8 cellular contexts compared by ENCODE assay signal in the genomic region with DNA sequence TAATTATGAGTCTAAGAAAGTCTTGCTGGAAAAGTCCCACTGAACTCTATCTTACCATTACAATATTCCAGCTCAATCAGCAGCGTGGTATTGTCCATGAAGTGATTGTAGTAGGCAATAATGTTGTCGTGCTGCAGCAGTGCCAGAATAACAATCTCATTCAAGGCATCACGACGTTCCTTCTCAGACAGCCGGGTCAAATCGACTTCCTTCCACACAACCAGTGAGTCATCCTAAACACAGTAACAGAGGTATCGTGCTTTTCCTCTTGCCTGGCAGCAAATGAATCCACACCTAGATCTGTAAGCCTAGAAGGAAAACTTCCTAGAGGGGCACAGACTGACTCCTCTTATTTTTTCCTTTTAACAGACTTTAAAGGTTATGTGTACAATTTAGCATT. TPM values are rescaled to one million over a fixed set of nuclear protein-coding genes. Genes with fewer than 3 reads are reported as not detected.
A peak's percentile ranks its signal among the peaks of the same experiment; 100 is the strongest.
DNase-seq lines count a peak whose midpoint lies in the region; ATAC-seq lines count a peak whose summit lies in the region.

No MANE protein-coding gene starts in this region.

- no peaks in the 10 kb centered on the region for H3K9me3 Mint-ChIP-seq in activated T-helper 2 cell treated with anti-CD3 and anti-CD28 coated beads, Interferon-gamma antibody, Interleukin-2, Interleukin-4, amounts not matched to agents 10 μg/mL and 5 μg/mL and 100 μg/mL, durations not matched to agents 14 hours and 24 hours and 36 hours
- H3K9me3 Mint-ChIP-seq in effector memory CD8-positive, alpha-beta T cell, result peaks cover 0 to 8% of the 10 kb centered on the region in 2 donors

- H3K36me3 ChIP-seq in ACC112 (ENCODE audit: insufficient read depth, low read length), result peaks cover 14% of the 10 kb centered on the region; the same call in 1 of the 2 replicates

- no peaks in the 10 kb centered on the region for H3K27me3 Mint-ChIP-seq in activated T-helper 2 cell treated with anti-CD3 and anti-CD28 coated beads, Interferon-gamma antibody, Interleukin-2, Interleukin-4, amounts not matched to agents 10 μg/mL and 5 μg/mL and 100 μg/mL, durations not matched to agents 14 hours and 24 hours and 36 hours (ENCODE audit: low read depth)
- no peaks in the 10 kb centered on the region for H3K27me3 Mint-ChIP-seq in effector memory CD8-positive, alpha-beta T cell

- intact Hi-C loops in activated T-helper 2 cell treated with anti-CD3 and anti-CD28 coated beads, Interferon-gamma antibody, Interleukin-2, Interleukin-4, amounts not matched to agents 10 μg/mL and 5 μg/mL and 100 μg/mL, durations not matched to agents 14 hours and 24 hours and 36 hours (cut with micrococcal nuclease), result loop anchor here (10.0 kb wide), 1 partner anchor 371 kb away; no protein-coding TSS in a partner anchor

- H3K27me3 ChIP-seq in ACC112 (ENCODE audit: insufficient read depth, low read length), result no peaks in the 10 kb centered on the region

- in situ Hi-C loops in KBM-7 (cut with MboI; ENCODE audit: low pct_unique_long_range_greater_than_20kb, low sequenced_read_pairs), result no loop called here

- peaks cover 46% of the 10 kb centered on the region for H3K4me1 Mint-ChIP-seq in activated T-helper 2 cell treated with anti-CD3 and anti-CD28 coated beads, Interferon-gamma antibody, Interleukin-2, Interleukin-4, amounts not matched to agents 10 μg/mL and 5 μg/mL and 100 μg/mL, durations not matched to agents 14 hours and 24 hours and 36 hours (ENCODE audit: low read depth)
- peaks cover 35 to 37% of the 10 kb centered on the region in 2 donors for H3K4me1 Mint-ChIP-seq in effector memory CD8-positive, alpha-beta T cell (ENCODE audit: low read depth in 2 of 2)

- ATAC-seq in HG03108 (IDR thresholded peaks at IDR 0.05; ENCODE audit: unreplicated experiment) (no peak), HG03354 (IDR thresholded peaks at IDR 0.05; ENCODE audit: poor library complexity, severe bottlenecking, unreplicated experiment) (no peak)
- no peak for ATAC-seq in effector memory CD8-positive, alpha-beta T cell (replicated peaks)

- DNase-seq in KBM-7 (peak; percentile 64), kidney tubule cell (ENCODE audit: low spot score) (peak; percentile 72), NCI-H2081 (lab: John Stamatoyannopoulos, UW) (no peak)
- peak; percentile 18 for DNase-seq in activated T-helper 2 cell treated with anti-CD3 and anti-CD28 coated beads, Interferon-gamma antibody, Interleukin-2, Interleukin-4, amounts not matched to agents 10 μg/mL and 5 μg/mL and 100 μg/mL, durations not matched to agents 14 hours and 24 hours and 36 hours (ENCODE audit: low spot score)
- no peak for DNase-seq in effector memory CD8-positive, alpha-beta T cell

- H3K27ac Mint-ChIP-seq in activated T-helper 2 cell treated with anti-CD3 and anti-CD28 coated beads, Interferon-gamma antibody, Interleukin-2, Interleukin-4, amounts not matched to agents 10 μg/mL and 5 μg/mL and 100 μg/mL, durations not matched to agents 14 hours and 24 hours and 36 hours, result peak overlapping the region; percentile 38
- H3K27ac Mint-ChIP-seq in effector memory CD8-positive, alpha-beta T cell, result peak overlapping the region in 1 of 2 donors; percentile 69

- H3K4me3 Mint-ChIP-seq in activated T-helper 2 cell treated with anti-CD3 and anti-CD28 coated beads, Interferon-gamma antibody, Interleukin-2, Interleukin-4, amounts not matched to agents 10 μg/mL and 5 μg/mL and 100 μg/mL, durations not matched to agents 14 hours and 24 hours and 36 hours (ENCODE audit: low read depth), result peak overlapping the region; percentile 15
- no peak overlapping the region for H3K4me3 Mint-ChIP-seq in effector memory CD8-positive, alpha-beta T cell

- H3K79me2 ChIP-seq in ACC112 (ENCODE audit: control insufficient read depth, insufficient read depth, low read length, unreplicated experiment), result peaks cover 43% of the 10 kb centered on the region

- no peak overlapping the region for H2AFZ ChIP-seq in ACC112 (ENCODE audit: low read length, unreplicated experiment)

- peak overlapping the region; percentile 46 for H3K27ac ChIP-seq in ACC112 (ENCODE audit: low read depth, low read length)

- peaks cover 33% of the 10 kb centered on the region for H3K4me1 ChIP-seq in ACC112 (ENCODE audit: control insufficient read depth, insufficient read depth, low read length, unreplicated experiment)

- peaks cover 49% of the 10 kb centered on the region for H3K36me3 Mint-ChIP-seq in activated T-helper 2 cell treated with anti-CD3 and anti-CD28 coated beads, Interferon-gamma antibody, Interleukin-2, Interleukin-4, amounts not matched to agents 10 μg/mL and 5 μg/mL and 100 μg/mL, durations not matched to agents 14 hours and 24 hours and 36 hours (ENCODE audit: low read depth)
- H3K36me3 Mint-ChIP-seq in effector memory CD8-positive, alpha-beta T cell (ENCODE audit: insufficient read depth), result peaks cover 28% of the 10 kb centered on the region

- peak overlapping the region; percentile 2; the same call in 1 of the 2 replicates for H3K4me3 ChIP-seq in ACC112 (ENCODE audit: low read depth, low read length)

RNA-seq across cellular contexts. Expression of a gene that starts 2.9 kb away (rescaled TPM):
- total RNA-seq in activated T-helper 2 cell treated with anti-CD3 and anti-CD28 coated beads, Interferon-gamma antibody, Interleukin-2, Interleukin-4, amounts not matched to agents 10 μg/mL and 5 μg/mL and 100 μg/mL, durations not matched to agents 14 hours and 24 hours and 36 hours, result 58.1 and 69.8 TPM in 2 replicates

RNA-seq across cellular contexts. Expression of a gene that starts 52.4 kb away (rescaled TPM):
- 231 and 248 TPM in 2 replicates for total RNA-seq in activated T-helper 2 cell treated with anti-CD3 and anti-CD28 coated beads, Interferon-gamma antibody, Interleukin-2, Interleukin-4, amounts not matched to agents 10 μg/mL and 5 μg/mL and 100 μg/mL, durations not matched to agents 14 hours and 24 hours and 36 hours

RNA-seq across cellular contexts. Expression of a gene that starts 54.5 kb away (rescaled TPM):
- 0.94 and 1.5 TPM in 2 replicates for total RNA-seq in activated T-helper 2 cell treated with anti-CD3 and anti-CD28 coated beads, Interferon-gamma antibody, Interleukin-2, Interleukin-4, amounts not matched to agents 10 μg/mL and 5 μg/mL and 100 μg/mL, durations not matched to agents 14 hours and 24 hours and 36 hours

Comparison
In these comparisons a context has a peak if more than half of its experiments do, and no peak if none do; other contexts are left out.
1. DNase-seq: peak in KBM-7 (single experiment), activated T-helper 2 cell treated with anti-CD3 and anti-CD28 coated beads, Interferon-gamma antibody, Interleukin-2, Interleukin-4, amounts not matched to agents 10 μg/mL and 5 μg/mL and 100 μg/mL, durations not matched to agents 14 hours and 24 hours and 36 hours (single experiment) and kidney tubule cell (single experiment); none in effector memory CD8-positive, alpha-beta T cell (0 of 3) and NCI-H2081 (0 of 2).